In the genomic region with DNA sequence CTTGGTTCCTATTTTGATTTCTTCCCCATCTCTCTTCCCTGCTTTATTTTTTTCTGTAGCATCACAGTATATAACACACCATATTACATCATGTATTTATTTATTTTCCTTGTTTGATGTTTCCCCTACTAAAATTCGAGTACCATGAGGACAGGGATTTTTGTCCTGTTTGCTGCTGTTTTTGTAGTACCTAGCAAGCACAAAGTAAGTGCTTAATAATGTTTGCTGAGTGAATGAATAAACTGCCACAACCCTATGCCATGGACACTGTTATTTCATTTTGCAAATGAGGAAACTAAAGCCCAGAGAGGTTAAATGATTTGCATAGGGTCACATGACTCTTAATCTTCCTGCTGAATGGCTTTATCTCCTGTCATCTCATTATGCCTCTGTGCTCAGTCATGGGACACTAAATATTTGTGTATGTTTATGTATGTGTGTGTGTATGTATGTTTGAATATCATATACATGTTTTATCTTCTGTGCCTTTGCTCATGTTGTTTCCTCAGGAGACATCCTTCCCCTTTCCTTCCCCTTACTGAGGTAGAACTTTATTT, we compare ENCODE assay signal across 2 cellular contexts.
TF ChIP-seq lines count a peak whose summit lies in the region.

No MANE protein-coding gene starts in this region.

TF ChIP-seq in IMR-90, 13 proteins besides CTCF, POLR2A, EP300 and RAD21:
- TF ChIP-seq USF2 (IDR thresholded peaks at IDR 0.05; ENCODE audit: low read depth, low read length) (peak; percentile 19; the same call in 1 of the 2 replicates), CHD1 (IDR thresholded peaks at IDR 0.05; ENCODE audit: low read depth, low read length) (no peak)

TF ChIP-seq in GM12878, 131 proteins besides CTCF, POLR2A, EP300 and RAD21:
- TF ChIP-seq YY1 (IDR thresholded peaks at IDR 0.05; ENCODE audit: low read depth, low read length) (no peak), TARDBP (IDR thresholded peaks at IDR 0.05; ENCODE audit: borderline replicate concordance) (no peak), SP1 (IDR thresholded peaks at IDR 0.05; ENCODE audit: low read depth, low read length) (no peak), E2F8 (IDR thresholded peaks at IDR 0.05; ENCODE audit: low read depth, partially characterized antibody) (no peak), MYB (IDR thresholded peaks at IDR 0.05; ENCODE audit: borderline replicate concordance, low read depth, low read length) (no peak), NFYA (IDR thresholded peaks at IDR 0.05; ENCODE audit: borderline replicate concordance, low read depth, low read length) (no peak), RAD51 (IDR thresholded peaks at IDR 0.05) (peak; percentile 58; the same call in 1 of the 2 replicates)
- TF ChIP-seq, protein P1, sequence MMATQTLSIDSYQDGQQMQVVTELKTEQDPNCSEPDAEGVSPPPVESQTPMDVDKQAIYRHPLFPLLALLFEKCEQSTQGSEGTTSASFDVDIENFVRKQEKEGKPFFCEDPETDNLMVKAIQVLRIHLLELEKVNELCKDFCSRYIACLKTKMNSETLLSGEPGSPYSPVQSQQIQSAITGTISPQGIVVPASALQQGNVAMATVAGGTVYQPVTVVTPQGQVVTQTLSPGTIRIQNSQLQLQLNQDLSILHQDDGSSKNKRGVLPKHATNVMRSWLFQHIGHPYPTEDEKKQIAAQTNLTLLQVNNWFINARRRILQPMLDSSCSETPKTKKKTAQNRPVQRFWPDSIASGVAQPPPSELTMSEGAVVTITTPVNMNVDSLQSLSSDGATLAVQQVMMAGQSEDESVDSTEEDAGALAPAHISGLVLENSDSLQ (IDR thresholded peaks at IDR 0.05) = peak; percentile 58; the same call in 1 of the 2 replicates
